Comparison of ENCODE assay signal across 19 cellular contexts in the genomic region with DNA sequence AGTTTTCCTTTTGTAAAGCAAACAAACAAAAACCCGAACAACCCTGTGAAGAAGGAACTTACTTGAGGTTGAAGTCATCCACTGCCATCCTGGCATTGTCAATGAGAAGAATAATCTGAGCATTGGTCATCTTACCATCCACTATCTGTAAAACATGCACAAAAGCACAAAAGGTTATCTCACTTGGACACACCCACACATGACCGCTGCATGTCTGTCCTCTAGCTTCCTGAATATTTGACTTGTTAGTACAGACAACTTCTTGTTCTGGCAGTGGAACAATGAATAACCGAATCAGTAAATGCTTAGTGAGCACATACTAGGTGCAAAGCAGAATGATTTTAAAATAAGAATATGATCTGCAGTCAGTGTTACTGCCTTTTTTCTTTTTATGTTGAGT. TPM values are rescaled to one million over a fixed set of nuclear protein-coding genes. Genes with fewer than 3 reads are reported as not detected.
DNase-seq lines count a peak whose midpoint lies in the region; ATAC-seq and TF ChIP-seq lines count a peak whose summit lies in the region.
"Had no signal": no experiment of that assay in that cellular context is flagged by ENCODE, and none has a peak within 500 bp of the region (broad histone marks: within the 10 kb centered on the region; RNA-seq: fewer than 3 reads in every experiment).

No MANE protein-coding gene starts in this region.

- no TSS peak for BruUV-seq in HCT116 (replicated peaks; lab: Mats Ljungman, UMichigan)

- peak overlapping the region; percentile 29 for H3K4me3 Mint-ChIP-seq in type B pancreatic cell
- H3K4me3 Mint-ChIP-seq in naive thymus-derived CD8-positive, alpha-beta T cell: no peak overlapping the region
- H3K4me3 Mint-ChIP-seq: IgD-negative memory B cell had no signal

- H3K9ac ChIP-seq in HCT116 (ENCODE audit: low read length): no peak overlapping the region

- DNase-seq in HCT116 (ENCODE audit: low read depth, low spot score): no peak
- DNase-seq in amniotic epithelial cell (ENCODE audit: low read depth): peak; percentile 50
- DNase-seq in islet precursor cell: peak; percentile 33
- DNase-seq in type B pancreatic cell (ENCODE audit: extremely low spot score, unreplicated experiment): no peak
- no peak for DNase-seq in naive thymus-derived CD8-positive, alpha-beta T cell
- no peak for DNase-seq in Ammon's horn (ENCODE audit: low spot score)
- DNase-seq: DMS 273 treated with DMSO at 0.1 percent for 48 hours, Karpas-422, NCI-H1417 treated with DMSO at 0.1 percent for 48 hours, NCI-H187 treated with DMSO at 0.1 percent for 48 hours, NCI-H2227 treated with DMSO at 0.1 percent for 48 hours, NCI-H524, NCI-H82, SIG-M5 had no signal

- no peak overlapping the region for H2AFZ ChIP-seq in HCT116 (ENCODE audit: low read depth, low read length, poor library complexity, severe bottlenecking)

- no peak overlapping the region for H3K4me3 ChIP-seq in HCT116 (replicated peaks in 1 of 2; ENCODE audit: low read depth in 1 of 2, low read length in 2 of 2)

- no peaks in the 10 kb centered on the region for H3K27me3 Mint-ChIP-seq in type B pancreatic cell
- peaks cover 12 to 36% (median 22%) of the 10 kb centered on the region in 5 donors for H3K27me3 Mint-ChIP-seq in naive thymus-derived CD8-positive, alpha-beta T cell

- no peak overlapping the region for H3K4me2 ChIP-seq in HCT116 (ENCODE audit: low read length)

- TF ChIP-seq CTCF in HCT116 (IDR thresholded peaks at IDR 0.05 in 2 of 3, conservative IDR thresholded peaks at IDR 0.05 in 1 of 3; ENCODE audit: borderline replicate concordance in 1 of 3, insufficient read depth in 1 of 3, low read depth in 2 of 3, low read length in 2 of 3) (no peak), type B pancreatic cell (conservative IDR thresholded peaks at IDR 0.05) (no peak)

- peak overlapping the region; percentile 57 for H3K27ac Mint-ChIP-seq in type B pancreatic cell
- H3K27ac Mint-ChIP-seq in naive thymus-derived CD8-positive, alpha-beta T cell: no peak overlapping the region
- H3K27ac Mint-ChIP-seq: IgD-negative memory B cell had no signal

- TF ChIP-seq POLR2A in HCT116 (IDR thresholded peaks at IDR 0.05; ENCODE audit: borderline replicate concordance, extremely low read depth, insufficient read depth, insufficient read length): no peak

- intact Hi-C loops in HCT116 (cut with micrococcal nuclease): no loop called here

- H3K4me1 ChIP-seq in HCT116 (ENCODE audit: control insufficient read depth in 1 of 2, insufficient read depth in 2 of 2, low read length in 2 of 2): peaks cover 19 to 32% of the 10 kb centered on the region in 2 experiments

- TF ChIP-seq RAD21 in HCT116 (IDR thresholded peaks at IDR 0.05; ENCODE audit: low read depth): no peak

- RAD21 ChIA-PET in HCT116 (lab: Charles Lee; ENCODE audit: low non-redundant PET in 1 of 2, low total read pairs in 2 of 2, uncharacterized antibody in 2 of 2, unreplicated experiment in 2 of 2): no interaction called here

- no peaks in the 10 kb centered on the region for H3K9me2 ChIP-seq in HCT116 (ENCODE audit: insufficient read depth)

- H3K36me3 ChIP-seq in HCT116 (ENCODE audit: control insufficient read depth in 1 of 2, insufficient read depth in 2 of 2, low read length in 2 of 2): peaks cover 3 to 4% of the 10 kb centered on the region in 2 experiments; a peak in 2 of 4 replicates

- POLR2A ChIA-PET in HCT116 (lab: Charles Lee): interaction anchor here (0.5 kb wide), 1 partner anchor 803 kb away, joined by 3 read pairs; no protein-coding TSS in a partner anchor
- POLR2A ChIA-PET in naive thymus-derived CD8-positive, alpha-beta T cell (lab: Charles Lee): no interaction called here

- ATAC-seq in HCT116 (no peak), HG03432 (IDR thresholded peaks at IDR 0.05; ENCODE audit: unreplicated experiment) (no peak)
- ATAC-seq in naive thymus-derived CD8-positive, alpha-beta T cell: no peak

- no peaks in the 10 kb centered on the region for H3K79me2 ChIP-seq in HCT116 (ENCODE audit: insufficient read depth, low read length)

- no peak overlapping the region for H3K27ac ChIP-seq in HCT116 (ENCODE audit: low read depth, low read length)
- H3K27ac ChIP-seq: C4-2B had no signal

- CTCF ChIA-PET in HCT116 (lab: Charles Lee): no interaction called here

- peaks cover 4% of the 10 kb centered on the region for H3K36me3 Mint-ChIP-seq in type B pancreatic cell
- no peaks in the 10 kb centered on the region for H3K36me3 Mint-ChIP-seq in naive thymus-derived CD8-positive, alpha-beta T cell
- H3K36me3 Mint-ChIP-seq: IgD-negative memory B cell had no signal

- H4K20me1 ChIP-seq in HCT116 (ENCODE audit: insufficient read depth): no peaks in the 10 kb centered on the region

- no peaks in the 10 kb centered on the region for H3K27me3 ChIP-seq in HCT116 (ENCODE audit: insufficient read depth, low read length)

- H3K4me1 Mint-ChIP-seq in type B pancreatic cell (ENCODE audit: unreplicated experiment): no peaks in the 10 kb centered on the region
- H3K4me1 Mint-ChIP-seq in naive thymus-derived CD8-positive, alpha-beta T cell: no peaks in the 10 kb centered on the region
- H3K4me1 Mint-ChIP-seq: IgD-negative memory B cell had no signal

- H3K9me3 ChIP-seq in HCT116 (ENCODE audit: control insufficient read depth in 1 of 2, insufficient read depth in 1 of 2, low read depth in 1 of 2, low read length in 2 of 2): no peaks in the 10 kb centered on the region

- no peaks in the 10 kb centered on the region for H3K9me3 Mint-ChIP-seq in type B pancreatic cell
- no peaks in the 10 kb centered on the region for H3K9me3 Mint-ChIP-seq in naive thymus-derived CD8-positive, alpha-beta T cell

TF ChIP-seq in HCT116, 20 proteins besides CTCF, POLR2A, EP300 and RAD21:
- TF ChIP-seq, protein P1, sequence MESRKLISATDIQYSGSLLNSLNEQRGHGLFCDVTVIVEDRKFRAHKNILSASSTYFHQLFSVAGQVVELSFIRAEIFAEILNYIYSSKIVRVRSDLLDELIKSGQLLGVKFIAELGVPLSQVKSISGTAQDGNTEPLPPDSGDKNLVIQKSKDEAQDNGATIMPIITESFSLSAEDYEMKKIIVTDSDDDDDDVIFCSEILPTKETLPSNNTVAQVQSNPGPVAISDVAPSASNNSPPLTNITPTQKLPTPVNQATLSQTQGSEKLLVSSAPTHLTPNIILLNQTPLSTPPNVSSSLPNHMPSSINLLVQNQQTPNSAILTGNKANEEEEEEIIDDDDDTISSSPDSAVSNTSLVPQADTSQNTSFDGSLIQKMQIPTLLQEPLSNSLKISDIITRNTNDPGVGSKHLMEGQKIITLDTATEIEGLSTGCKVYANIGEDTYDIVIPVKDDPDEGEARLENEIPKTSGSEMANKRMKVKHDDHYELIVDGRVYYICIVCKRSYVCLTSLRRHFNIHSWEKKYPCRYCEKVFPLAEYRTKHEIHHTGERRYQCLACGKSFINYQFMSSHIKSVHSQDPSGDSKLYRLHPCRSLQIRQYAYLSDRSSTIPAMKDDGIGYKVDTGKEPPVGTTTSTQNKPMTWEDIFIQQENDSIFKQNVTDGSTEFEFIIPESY (IDR thresholded peaks at IDR 0.05; ENCODE audit: extremely low read depth, insufficient replicate concordance, low read length): no peak
- TF ChIP-seq SP1 (IDR thresholded peaks at IDR 0.05; ENCODE audit: low read depth): 0 out of 2 replicates have a peak, but pooled peaks have one; percentile 14

RNA-seq across cellular contexts. Expression of gene KRT23, which starts 6.1 kb away (rescaled TPM):
- 19.0 TPM for total RNA-seq in HCT116 (2021; ENCODE audit: unreplicated experiment)
- polyA plus RNA-seq in HCT116 (2012): 19.4 and 19.7 TPM in 2 replicates
- 49.7 and 464 TPM in 2 replicates for total RNA-seq in type B pancreatic cell (ENCODE audit: low replicate concordance)
- total RNA-seq in naive thymus-derived CD8-positive, alpha-beta T cell: not detected
- polyA plus RNA-seq in naive thymus-derived CD8-positive, alpha-beta T cell: not detected
- total RNA-seq: MCF 10A, RPMI7951 had no signal
- polyA plus RNA-seq: IgD-negative memory B cell had no signal

RNA-seq across cellular contexts. Expression of gene KRT39, which starts 35.4 kb away (rescaled TPM):
- total RNA-seq in HCT116 (2021; ENCODE audit: unreplicated experiment) (not detected), type B pancreatic cell (ENCODE audit: low replicate concordance) (0.70 and 1.0 TPM in 2 replicates)
- polyA plus RNA-seq in HCT116 (2012): 0.09 and 0.10 TPM in 2 replicates
- total RNA-seq in naive thymus-derived CD8-positive, alpha-beta T cell: not detected
- polyA plus RNA-seq in naive thymus-derived CD8-positive, alpha-beta T cell: not detected
- total RNA-seq: MCF 10A had no signal
- polyA plus RNA-seq: IgD-negative memory B cell had no signal

RNA-seq across cellular contexts. Expression of gene KRT20, which starts 46.3 kb away (rescaled TPM):
- 1.5 TPM for total RNA-seq in HCT116 (2021; ENCODE audit: unreplicated experiment)
- polyA plus RNA-seq in HCT116 (2012): 0.40 and 0.49 TPM in 2 replicates
- total RNA-seq in type B pancreatic cell (ENCODE audit: low replicate concordance): 13.0 and 41.9 TPM in 2 replicates
- not detected for total RNA-seq in naive thymus-derived CD8-positive, alpha-beta T cell
- polyA plus RNA-seq in naive thymus-derived CD8-positive, alpha-beta T cell: not detected
- total RNA-seq: MCF 10A, RPMI7951 had no signal
- polyA plus RNA-seq: IgD-negative memory B cell had no signal

RNA-seq across cellular contexts. Expression of gene KRT40, which starts 52.8 kb away (rescaled TPM):
- total RNA-seq in HCT116 (2021; ENCODE audit: unreplicated experiment) (not detected), type B pancreatic cell (ENCODE audit: low replicate concordance) (2.3 and 5.5 TPM in 2 replicates)
- polyA plus RNA-seq in HCT116 (2012): 0.04 TPM in 1 of 2 replicates, not detected in the other
- total RNA-seq in naive thymus-derived CD8-positive, alpha-beta T cell: not detected
- not detected for polyA plus RNA-seq in naive thymus-derived CD8-positive, alpha-beta T cell
- total RNA-seq: MCF 10A, RPMI7951 had no signal
- polyA plus RNA-seq: IgD-negative memory B cell had no signal

Comparison
In these comparisons a context has a peak if more than half of its experiments do, and no peak if none do; other contexts are left out.
1. DNase-seq: peak in amniotic epithelial cell (single experiment) and islet precursor cell (single experiment); none in HCT116 (single experiment), type B pancreatic cell (single experiment), naive thymus-derived CD8-positive, alpha-beta T cell (0 of 10) and Ammon's horn (single experiment).
2. RNA of gene KRT23, which starts 6.1 kb away (total RNA-seq): 49.7 to 464 TPM in type B pancreatic cell and 19.0 TPM in HCT116 (single experiment); not detected in naive thymus-derived CD8-positive, alpha-beta T cell; every median in the first group is over 10 times any median in the second.